Comparison of ENCODE assay signal across 27 cellular contexts in the genomic region with DNA sequence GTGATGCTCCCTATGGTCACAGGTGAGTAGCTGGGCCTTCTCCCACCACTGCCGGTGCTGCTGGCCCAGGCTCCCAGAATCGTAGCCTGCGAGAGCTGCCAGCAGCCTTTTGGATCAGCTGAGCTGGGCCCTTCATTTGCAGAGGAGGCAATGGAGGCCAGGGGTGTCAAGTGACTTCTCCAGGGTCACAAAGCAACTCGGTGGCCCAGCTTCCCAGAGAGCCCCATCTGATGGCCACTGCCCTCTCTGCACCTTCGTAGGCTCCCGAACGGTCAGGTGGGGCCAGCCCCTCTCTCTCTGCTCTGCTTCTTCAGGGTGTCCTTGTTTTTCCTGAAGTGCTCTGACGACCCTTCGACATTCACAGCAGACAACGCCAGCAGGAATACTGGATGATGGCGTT. TPM values are rescaled to one million over a fixed set of nuclear protein-coding genes. Genes with fewer than 3 reads are reported as not detected.
DNase-seq lines count a peak whose midpoint lies in the region; ATAC-seq, FAIRE-seq and TF ChIP-seq lines count a peak whose summit lies in the region.
"Had no signal": no experiment of that assay in that cellular context is flagged by ENCODE, and none has a peak within 500 bp of the region (broad histone marks: within the 10 kb centered on the region; RNA-seq: fewer than 3 reads in every experiment).

No MANE protein-coding gene starts in this region.

- H3K9me3 ChIP-seq in breast epithelium, result no peaks in the 10 kb centered on the region
- no peaks in the 10 kb centered on the region for H3K9me3 ChIP-seq in adipocyte (ENCODE audit: control insufficient read depth, low read length)
- no peaks in the 10 kb centered on the region for H3K9me3 ChIP-seq in mesodermal cell (ENCODE audit: control insufficient read depth, low read length)
- H3K9me3 ChIP-seq in kidney (ENCODE audit: control insufficient read depth in 1 of 2, low read length in 2 of 2), result no peaks in the 10 kb centered on the region
- H3K9me3 ChIP-seq: adrenal gland had no signal

- DNase-seq in MCF 10A (ENCODE audit: unreplicated experiment) (no peak), breast epithelium (ENCODE audit: low spot score in 2 of 2) (no peak), adipocyte (ENCODE audit: low read depth) (no peak), kidney (no peak), NCI-H510A treated with DMSO at 0.1 percent for 48 hours (lab: John Stamatoyannopoulos, UW) (no peak)
- no peak for DNase-seq in stimulated activated effector memory CD8-positive, alpha-beta T cell treated with anti-CD3 and anti-CD28 coated beads, Interleukin-12 subunit alpha, Interleukin-12 subunit beta, amount 100 ng/mL, for 72 hours (ENCODE audit: low spot score in 2 of 2)
- DNase-seq: 8988T; activated CD4-positive, alpha-beta memory T cell treated with anti-CD3 and anti-CD28 coated beads for 36 hours; activated gamma-delta T cell; adrenal gland; C1 segment of cervical spinal cord; KBM-7; midbrain; NCI-H1694; NCI-H82; nephron progenitor cell; OCI-M1; small intestine; stimulated activated CD4-positive, alpha-beta T cell treated with anti-CD3 and anti-CD28 coated beads, Interleukin-2, amount 100 ng/mL, for 48 hours had no signal

- peaks cover 54% of the 10 kb centered on the region for H3K4me1 Mint-ChIP-seq in MCF 10A (ENCODE audit: insufficient read depth, unreplicated experiment)
- H3K4me1 Mint-ChIP-seq in stimulated activated effector memory CD8-positive, alpha-beta T cell treated with anti-CD3 and anti-CD28 coated beads, Interleukin-12 subunit alpha, Interleukin-12 subunit beta, amount 100 ng/mL, for 72 hours, result peaks cover 6% of the 10 kb centered on the region

- FAIRE-seq in kidney (lab: Jason Lieb, UNC), result no peak
- FAIRE-seq: small intestine had no signal

- TF ChIP-seq CTCF in MCF 10A (IDR thresholded peaks at IDR 0.05; ENCODE audit: unreplicated experiment) (no peak), breast epithelium (IDR thresholded peaks at IDR 0.05) (no peak), kidney (IDR thresholded peaks at IDR 0.05; ENCODE audit: borderline replicate concordance, extremely low read depth, insufficient read depth) (no peak)

- ATAC-seq in stimulated activated effector memory CD8-positive, alpha-beta T cell treated with anti-CD3 and anti-CD28 coated beads, Interleukin-12 subunit alpha, Interleukin-12 subunit beta, amount 100 ng/mL, for 72 hours, result no peak
- no peak for ATAC-seq in HG03108 (IDR thresholded peaks at IDR 0.05; ENCODE audit: unreplicated experiment)

- WGBS in mesodermal cell (ENCODE audit: insufficient coverage in 2 of 2), 2 experiments, result 92 to 93% methylated on average over 11 of the region's 11 CpGs

- POLR2A ChIA-PET in MCF 10A (lab: Yijun Ruan, JAX), result interaction anchor here (0.7 to 1.6 kb wide), 3 partner anchors 34 to 93 kb away, joined by 3 to 9 read pairs (median 3); no protein-coding TSS in a partner anchor

- H3K27ac ChIP-seq in breast epithelium (peak overlapping the region in 1 of 2 donors; percentile 81), mesodermal cell (ENCODE audit: low read depth, low read length, severe bottlenecking) (peak overlapping the region; percentile 91), kidney (ENCODE audit: low read depth in 2 of 2, low read length in 2 of 2) (no peak overlapping the region)
- H3K27ac ChIP-seq: cardiac muscle cell had no signal

- peak overlapping the region; percentile 51 for H3K9ac ChIP-seq in adipocyte (ENCODE audit: low read length)
- no peak overlapping the region for H3K9ac ChIP-seq in kidney (ENCODE audit: low read length in 2 of 2)

- intact Hi-C loops in MCF 10A (cut with micrococcal nuclease) (no loop called here), breast epithelium (cut with DNase I; ENCODE audit: low total_unique reads) (no loop called here), kidney (cut with DNase I) (no loop called here)

- H3K36me3 ChIP-seq in breast epithelium, result no peaks in the 10 kb centered on the region
- H3K36me3 ChIP-seq in adipocyte (ENCODE audit: control insufficient read depth, insufficient read depth, low read length, severe bottlenecking), result no peaks in the 10 kb centered on the region
- no peaks in the 10 kb centered on the region for H3K36me3 ChIP-seq in mesodermal cell (ENCODE audit: control insufficient read depth, insufficient read depth, low read length)
- H3K36me3 ChIP-seq in kidney (ENCODE audit: control insufficient read depth in 1 of 2, insufficient read depth in 2 of 2, low read length in 2 of 2), result no peaks in the 10 kb centered on the region
- H3K36me3 ChIP-seq: adrenal gland, cardiac muscle cell had no signal

- no peaks in the 10 kb centered on the region for H3K36me3 Mint-ChIP-seq in MCF 10A (ENCODE audit: insufficient read depth, unreplicated experiment)
- H3K36me3 Mint-ChIP-seq in stimulated activated effector memory CD8-positive, alpha-beta T cell treated with anti-CD3 and anti-CD28 coated beads, Interleukin-12 subunit alpha, Interleukin-12 subunit beta, amount 100 ng/mL, for 72 hours, result no peaks in the 10 kb centered on the region
- H3K36me3 Mint-ChIP-seq: activated CD4-positive, alpha-beta memory T cell treated with anti-CD3 and anti-CD28 coated beads for 36 hours; type B pancreatic cell had no signal

- H3K4me1 ChIP-seq in breast epithelium (peaks cover 0 to 7% of the 10 kb centered on the region in 2 donors), adipocyte (ENCODE audit: control insufficient read depth, insufficient read depth, low read length) (peaks cover 44% of the 10 kb centered on the region), mesodermal cell (ENCODE audit: control insufficient read depth, insufficient read depth, low read length, poor library complexity, severe bottlenecking) (peaks cover 81% of the 10 kb centered on the region), kidney (ENCODE audit: control insufficient read depth in 1 of 2, insufficient read depth in 1 of 2, low read depth in 1 of 2, low read length in 2 of 2) (peaks cover 2 to 6% of the 10 kb centered on the region in 2 donors)

- no peaks in the 10 kb centered on the region for H3K9me3 Mint-ChIP-seq in MCF 10A (ENCODE audit: unreplicated experiment)
- H3K9me3 Mint-ChIP-seq in stimulated activated effector memory CD8-positive, alpha-beta T cell treated with anti-CD3 and anti-CD28 coated beads, Interleukin-12 subunit alpha, Interleukin-12 subunit beta, amount 100 ng/mL, for 72 hours, result no peaks in the 10 kb centered on the region
- H3K9me3 Mint-ChIP-seq: activated CD4-positive, alpha-beta memory T cell treated with anti-CD3 and anti-CD28 coated beads for 36 hours; nephron progenitor cell; stimulated activated naive CD8-positive, alpha-beta T cell treated with anti-CD3 and anti-CD28 coated beads, Interleukin-15, Interleukin-2, amounts not matched to agents 100 ng/mL and 50 ng/mL, for 24 hours; T-helper 2 cell treated with Interferon-gamma antibody and Interleukin-4, amounts not matched to agents 5 μg/mL and 100 μg/mL, for 36 hours; type B pancreatic cell had no signal

- no peaks in the 10 kb centered on the region for H3K27me3 ChIP-seq in breast epithelium
- H3K27me3 ChIP-seq in adipocyte (replicated peaks; ENCODE audit: control insufficient read depth, insufficient read depth, low read length), result no peaks in the 10 kb centered on the region
- H3K27me3 ChIP-seq: adrenal gland had no signal

- no TSS peak for BruUV-seq in MCF 10A (replicated peaks; lab: Mats Ljungman, UMichigan)

- H3K4me3 ChIP-seq in breast epithelium (no peak overlapping the region), adipocyte (ENCODE audit: low read length) (no peak overlapping the region), mesodermal cell (ENCODE audit: extremely low read depth, insufficient read depth, low read length, poor library complexity, severe bottlenecking) (no peak overlapping the region), kidney (ENCODE audit: low read length in 2 of 2) (no peak overlapping the region)
- H3K4me3 ChIP-seq: adrenal gland, cardiac muscle cell had no signal

- CTCF ChIA-PET in MCF 10A (lab: Yijun Ruan, JAX), result interaction anchor here (1.3 to 2.8 kb wide), 4 partner anchors 11 to 132 kb away, joined by 5 to 15 read pairs (median 6); no protein-coding TSS in a partner anchor

- peak overlapping the region; percentile 36 for H3K27ac Mint-ChIP-seq in MCF 10A (ENCODE audit: low read depth, unreplicated experiment)
- H3K27ac Mint-ChIP-seq in stimulated activated effector memory CD8-positive, alpha-beta T cell treated with anti-CD3 and anti-CD28 coated beads, Interleukin-12 subunit alpha, Interleukin-12 subunit beta, amount 100 ng/mL, for 72 hours, result no peak overlapping the region
- H3K27ac Mint-ChIP-seq: activated CD4-positive, alpha-beta memory T cell treated with anti-CD3 and anti-CD28 coated beads for 36 hours; nephron progenitor cell; progenitor cell of endocrine pancreas; stimulated activated naive CD8-positive, alpha-beta T cell treated with anti-CD3 and anti-CD28 coated beads, Interleukin-15, Interleukin-2, amounts not matched to agents 100 ng/mL and 50 ng/mL, for 24 hours; T-helper 2 cell treated with Interferon-gamma antibody and Interleukin-4, amounts not matched to agents 5 μg/mL and 100 μg/mL, for 36 hours had no signal

- no peaks in the 10 kb centered on the region for H3K27me3 Mint-ChIP-seq in MCF 10A (ENCODE audit: insufficient read depth, unreplicated experiment)
- H3K27me3 Mint-ChIP-seq: activated CD4-positive, alpha-beta memory T cell treated with anti-CD3 and anti-CD28 coated beads for 36 hours; stimulated activated naive CD8-positive, alpha-beta T cell treated with anti-CD3 and anti-CD28 coated beads, Interleukin-15, Interleukin-2, amounts not matched to agents 100 ng/mL and 50 ng/mL, for 24 hours; type B pancreatic cell had no signal

- TF ChIP-seq POLR2A in breast epithelium (IDR thresholded peaks at IDR 0.05), result no peak

- no peak overlapping the region for H3K4me3 Mint-ChIP-seq in MCF 10A (ENCODE audit: unreplicated experiment)
- no peak overlapping the region for H3K4me3 Mint-ChIP-seq in stimulated activated effector memory CD8-positive, alpha-beta T cell treated with anti-CD3 and anti-CD28 coated beads, Interleukin-12 subunit alpha, Interleukin-12 subunit beta, amount 100 ng/mL, for 72 hours
- H3K4me3 Mint-ChIP-seq: activated CD4-positive, alpha-beta memory T cell treated with anti-CD3 and anti-CD28 coated beads for 36 hours; nephron progenitor cell; stimulated activated naive CD8-positive, alpha-beta T cell treated with anti-CD3 and anti-CD28 coated beads, Interleukin-15, Interleukin-2, amounts not matched to agents 100 ng/mL and 50 ng/mL, for 24 hours; T-helper 2 cell treated with Interferon-gamma antibody and Interleukin-4, amounts not matched to agents 5 μg/mL and 100 μg/mL, for 36 hours; type B pancreatic cell had no signal

RNA-seq across cellular contexts. Expression of a gene that starts 4.6 kb away (rescaled TPM):
- total RNA-seq in MCF 10A (2022) (27.4 and 52.3 TPM in 2 replicates), breast epithelium (1 to 10 TPM in 2 of 3 donors, not detected in 1; 2.9 to 9.8 TPM), kidney (12.3 TPM)
- 1.1 TPM for polyA plus RNA-seq in mesodermal cell (2013, experiment 1 of 2)
- 0.81 TPM for polyA plus RNA-seq in mesodermal cell (2013, experiment 2 of 2)
- 1.0 TPM for polyA plus RNA-seq in kidney (ENCODE audit: insufficient read depth, low read depth, low replicate concordance)
- total RNA-seq: activated CD4-positive, alpha-beta memory T cell treated with anti-CD3 and anti-CD28 coated beads for 36 hours; cardiac muscle cell had no signal
- polyA plus RNA-seq: cardiac muscle cell had no signal

RNA-seq across cellular contexts. Expression of a gene that starts 45.8 kb away (rescaled TPM):
- total RNA-seq in MCF 10A (2022) (2,379 and 3,360 TPM in 2 replicates), breast epithelium (1,000 to 10,000 TPM in 1 of 3 donors, 100 to 1,000 TPM in 1, 1 to 10 TPM in 1; 4.2 to 1,051 (median 358) TPM), kidney (1,490 TPM)
- polyA plus RNA-seq in mesodermal cell (2013, experiment 1 of 2), result 3.2 TPM
- 1.4 TPM for polyA plus RNA-seq in mesodermal cell (2013, experiment 2 of 2)
- 173 TPM for polyA plus RNA-seq in kidney (ENCODE audit: insufficient read depth, low read depth, low replicate concordance)
- total RNA-seq: SK-MEL-5 had no signal
